17 cellular contexts compared by ENCODE assay signal in genomic region chr5:468401-468800, GRCh38.
"Had no signal": no experiment of that assay in that cellular context is flagged by ENCODE, and none has a peak within 500 bp of the region (broad histone marks: within the 10 kb centered on the region; RNA-seq: fewer than 3 reads in every experiment).

No MANE protein-coding gene starts in this region.

- H3K9me3 Mint-ChIP-seq: activated CD4-positive, alpha-beta memory T cell treated with anti-CD3 and anti-CD28 coated beads, Interleukin-2, amount 10 ng/mL, durations not matched to agents 7 days and 5 days; activated naive CD8-positive, alpha-beta T cell treated with anti-CD3 and anti-CD28 coated beads, Interleukin-2, amount 50 U/mL, for 24 hours; immature natural killer cell had no signal

- H3K9me2 ChIP-seq: SK-N-SH had no signal

- H3K4me2 ChIP-seq: SK-N-SH had no signal

- ATAC-seq: activated naive CD8-positive, alpha-beta T cell treated with anti-CD3 and anti-CD28 coated beads, Interleukin-2, amount 50 U/mL, for 24 hours; gastrocnemius medialis; heart left ventricle had no signal

- H3K27me3 Mint-ChIP-seq: activated CD4-positive, alpha-beta memory T cell treated with anti-CD3 and anti-CD28 coated beads, Interleukin-2, amount 10 ng/mL, durations not matched to agents 7 days and 5 days; activated naive CD8-positive, alpha-beta T cell treated with anti-CD3 and anti-CD28 coated beads, Interleukin-2, amount 50 U/mL, for 24 hours; naive B cell had no signal

- H3K27ac Mint-ChIP-seq: activated CD4-positive, alpha-beta memory T cell treated with anti-CD3 and anti-CD28 coated beads, Interleukin-2, amount 10 ng/mL, durations not matched to agents 7 days and 5 days; activated naive CD8-positive, alpha-beta T cell treated with anti-CD3 and anti-CD28 coated beads, Interleukin-2, amount 50 U/mL, for 24 hours; immature natural killer cell; naive B cell had no signal

- DNase-seq: activated CD4-positive, alpha-beta memory T cell treated with anti-CD3 and anti-CD28 coated beads, Interleukin-2, amount 10 ng/mL, durations not matched to agents 7 days and 5 days; activated gamma-delta T cell treated with Interleukin-2 at 50 U/mL for 16 hours; activated naive CD8-positive, alpha-beta T cell treated with anti-CD3 and anti-CD28 coated beads, Interleukin-2, amount 50 U/mL, for 24 hours; erythroblast; immature natural killer cell; naive B cell; SK-N-SH; small intestine; stomach; T-helper 1 cell; T1000 had no signal

- H3K27me3 ChIP-seq: dorsolateral prefrontal cortex, gastrocnemius medialis, heart left ventricle, vagina had no signal

- H3K4me3 Mint-ChIP-seq: activated CD4-positive, alpha-beta memory T cell treated with anti-CD3 and anti-CD28 coated beads, Interleukin-2, amount 10 ng/mL, durations not matched to agents 7 days and 5 days; activated naive CD8-positive, alpha-beta T cell treated with anti-CD3 and anti-CD28 coated beads, Interleukin-2, amount 50 U/mL, for 24 hours; immature natural killer cell; naive B cell had no signal

- H3K27ac ChIP-seq: dorsolateral prefrontal cortex, gastrocnemius medialis, heart left ventricle, stomach, thoracic aorta, vagina had no signal

- H3K4me3 ChIP-seq: dorsolateral prefrontal cortex, gastrocnemius medialis, heart left ventricle, lung, stomach, thoracic aorta, vagina had no signal

- H3K9me3 ChIP-seq: gastrocnemius medialis, heart left ventricle, SK-N-SH, stomach, thoracic aorta, vagina had no signal

- H3K9ac ChIP-seq: SK-N-SH had no signal
